ENCODE assay signal across 1 cellular context in the genomic region with DNA sequence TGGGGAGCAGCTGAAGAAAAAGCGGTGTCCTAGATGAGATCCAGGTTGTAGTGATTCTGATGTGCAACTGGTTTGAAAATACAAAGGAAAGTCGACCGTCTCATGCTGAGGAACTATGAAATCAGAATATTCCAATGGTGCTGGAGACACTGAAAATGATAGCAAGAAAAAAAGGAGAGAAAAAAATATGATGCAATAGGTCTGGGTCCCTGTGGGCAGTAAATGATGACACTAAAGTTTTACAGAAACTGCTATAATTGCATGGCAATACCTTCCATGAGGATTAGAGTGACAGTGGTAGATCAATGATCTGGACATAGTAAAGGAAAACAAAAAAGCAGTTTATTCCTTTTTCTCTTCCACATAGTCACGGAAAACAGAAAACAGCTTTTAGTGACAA.
TF ChIP-seq lines count a peak whose summit lies in the region.

No MANE protein-coding gene starts in this region.

TF ChIP-seq in endothelial cell of umbilical vein, 7 proteins besides CTCF, POLR2A, EP300 and RAD21:
- TF ChIP-seq MYC (IDR thresholded peaks at IDR 0.05; ENCODE audit: low read depth, low read length), result no peak
- TF ChIP-seq EZH2 (IDR thresholded peaks at IDR 0.05; ENCODE audit: borderline replicate concordance, low read depth, low read length, severe bottlenecking), result no peak
- no peak for TF ChIP-seq FOS (IDR thresholded peaks at IDR 0.05; ENCODE audit: borderline replicate concordance, insufficient read depth, low read length)
- TF ChIP-seq POLR2AphosphoS5 (IDR thresholded peaks at IDR 0.05; ENCODE audit: insufficient read depth, low read depth, low read length), result no peak
- no peak for TF ChIP-seq JUN (IDR thresholded peaks at IDR 0.05; ENCODE audit: borderline replicate concordance, insufficient read depth, insufficient read length, low read depth)
- TF ChIP-seq, protein P1, sequence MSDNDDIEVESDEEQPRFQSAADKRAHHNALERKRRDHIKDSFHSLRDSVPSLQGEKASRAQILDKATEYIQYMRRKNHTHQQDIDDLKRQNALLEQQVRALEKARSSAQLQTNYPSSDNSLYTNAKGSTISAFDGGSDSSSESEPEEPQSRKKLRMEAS (IDR thresholded peaks at IDR 0.05; ENCODE audit: insufficient read depth, insufficient read length), result no peak
- no peak for TF ChIP-seq GATA2 (IDR thresholded peaks at IDR 0.05; ENCODE audit: insufficient read depth, insufficient read length, low read depth, low read length)
